In the genomic region with DNA sequence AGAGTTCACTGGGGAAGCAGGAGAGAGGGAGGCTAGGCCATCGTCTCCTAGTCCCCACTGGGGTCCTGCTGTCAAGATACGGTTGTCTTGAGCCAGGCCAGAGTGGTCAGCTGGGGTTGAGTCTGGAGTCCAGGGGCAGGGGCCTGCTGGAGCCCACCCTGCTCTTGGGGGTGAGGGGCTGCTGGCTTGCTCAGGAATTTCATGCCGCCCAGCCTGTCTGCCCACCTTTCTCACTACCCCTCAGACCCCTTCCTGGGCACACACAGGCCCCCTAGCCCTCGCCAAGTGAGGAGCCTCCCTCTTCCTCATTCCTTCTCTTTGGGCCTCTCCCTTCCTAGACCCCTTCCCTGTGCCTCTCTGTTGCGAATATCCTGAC, we compare ENCODE assay signal across 7 cellular contexts. TPM values are rescaled to one million over a fixed set of nuclear protein-coding genes. Genes with fewer than 3 reads are reported as not detected.
DNase-seq lines count a peak whose midpoint lies in the region; ATAC-seq and TF ChIP-seq lines count a peak whose summit lies in the region.

No MANE protein-coding gene starts in this region.

- TF ChIP-seq RAD21 in HCT116 (IDR thresholded peaks at IDR 0.05; ENCODE audit: low read depth): no peak

- H3K36me3 ChIP-seq in HCT116 (ENCODE audit: control insufficient read depth in 1 of 2, insufficient read depth in 2 of 2, low read length in 2 of 2): peaks cover 0 to 32% of the 10 kb centered on the region in 2 experiments; a peak in 2 of 4 replicates
- H3K36me3 ChIP-seq in smooth muscle cell (ENCODE audit: low read depth): no peaks in the 10 kb centered on the region

- H3K27ac Mint-ChIP-seq in WTC11: peak overlapping the region; percentile 41; the same call in 1 of the 2 replicates

- H3K4me1 ChIP-seq in HCT116 (ENCODE audit: control insufficient read depth in 1 of 2, insufficient read depth in 2 of 2, low read length in 2 of 2) (peaks cover 44 to 73% of the 10 kb centered on the region in 2 experiments), smooth muscle cell (ENCODE audit: low read depth) (peaks cover 31% of the 10 kb centered on the region)

- peak overlapping the region; percentile 98 to 100 for H3K4me3 ChIP-seq in HCT116 (replicated peaks in 1 of 2; ENCODE audit: low read depth in 1 of 2, low read length in 2 of 2)
- peak overlapping the region; percentile 90 for H3K4me3 ChIP-seq in fibroblast of villous mesenchyme (ENCODE audit: low read depth, low read length)
- H3K4me3 ChIP-seq in smooth muscle cell: peak overlapping the region; percentile 94

- H3K4me2 ChIP-seq in HCT116 (ENCODE audit: low read length): peak overlapping the region; percentile 97
- peak overlapping the region; percentile 88 for H3K4me2 ChIP-seq in smooth muscle cell

- no peaks in the 10 kb centered on the region for H3K9me2 ChIP-seq in HCT116 (ENCODE audit: insufficient read depth)

- H4K20me1 ChIP-seq in HCT116 (ENCODE audit: insufficient read depth) (no peaks in the 10 kb centered on the region), smooth muscle cell (ENCODE audit: low read depth) (peaks cover 88% of the 10 kb centered on the region)

- RAD21 ChIA-PET in HCT116 (lab: Charles Lee; ENCODE audit: low non-redundant PET in 1 of 2, low total read pairs in 2 of 2, uncharacterized antibody in 2 of 2, unreplicated experiment in 2 of 2): no interaction called here

- 73% methylated on average over 5 of the region's 5 CpGs for WGBS in smooth muscle cell (ENCODE audit: low lambda C conversion rate)

- peaks cover 35% of the 10 kb centered on the region for H3K4me1 Mint-ChIP-seq in WTC11

- intact Hi-C loops in HCT116 (cut with micrococcal nuclease): loop anchor here (5.0 kb wide), 1 partner anchor 865 kb away; a partner anchor contains a TSS

- H3F3A ChIP-seq in smooth muscle cell (ENCODE audit: low read depth): peaks cover 5% of the 10 kb centered on the region

- H3K27me3 ChIP-seq in HCT116 (ENCODE audit: insufficient read depth, low read length): no peaks in the 10 kb centered on the region
- H3K27me3 ChIP-seq in smooth muscle cell (ENCODE audit: low read depth): no peaks in the 10 kb centered on the region

- no peaks in the 10 kb centered on the region for H3K9me3 Mint-ChIP-seq in WTC11

- H3K4me3 Mint-ChIP-seq in WTC11: peak overlapping the region; percentile 99

- H3K36me3 Mint-ChIP-seq in WTC11: peaks cover 29% of the 10 kb centered on the region

- no peak for ATAC-seq in HCT116
- ATAC-seq in WTC11: no peak
- ATAC-seq in GM18511 (IDR thresholded peaks at IDR 0.05; ENCODE audit: unreplicated experiment): no peak

- H3K9ac ChIP-seq in HCT116 (ENCODE audit: low read length): peak overlapping the region; percentile 98
- no peak overlapping the region for H3K9ac ChIP-seq in smooth muscle cell (ENCODE audit: low read depth)

- CTCF ChIA-PET in HCT116 (lab: Charles Lee) (no interaction called here), WTC11 (lab: Charles Lee) (interaction anchor here (1.3 kb wide), 1 partner anchor 38 kb away, joined by 4 read pairs; no protein-coding TSS in a partner anchor)

- TF ChIP-seq CTCF in HCT116 (IDR thresholded peaks at IDR 0.05 in 2 of 3, conservative IDR thresholded peaks at IDR 0.05 in 1 of 3; ENCODE audit: borderline replicate concordance in 1 of 3, insufficient read depth in 1 of 3, low read depth in 2 of 3, low read length in 2 of 3) (no peak), WTC11 (IDR thresholded peaks at IDR 0.05) (no peak), fibroblast of villous mesenchyme (IDR thresholded peaks at IDR 0.05; ENCODE audit: insufficient read depth, low read depth, low read length) (no peak), smooth muscle cell (IDR thresholded peaks at IDR 0.05; ENCODE audit: borderline replicate concordance, insufficient read depth, poor library complexity, severe bottlenecking) (no peak)

- no TSS peak for BruUV-seq in HCT116 (replicated peaks; lab: Mats Ljungman, UMichigan)

- H3K79me2 ChIP-seq in HCT116 (ENCODE audit: insufficient read depth, low read length) (peaks cover 92% of the 10 kb centered on the region), smooth muscle cell (ENCODE audit: low read depth) (peaks cover 91% of the 10 kb centered on the region)

- no peaks in the 10 kb centered on the region for H3K9me3 ChIP-seq in HCT116 (ENCODE audit: control insufficient read depth in 1 of 2, insufficient read depth in 1 of 2, low read depth in 1 of 2, low read length in 2 of 2)
- no peaks in the 10 kb centered on the region for H3K9me3 ChIP-seq in smooth muscle cell (replicated peaks; ENCODE audit: low read depth)

- peak overlapping the region; percentile 80 for H3K27ac ChIP-seq in HCT116 (ENCODE audit: low read depth, low read length)
- no peak overlapping the region for H3K27ac ChIP-seq in smooth muscle cell (ENCODE audit: low read depth)

- DNase-seq in HCT116 (ENCODE audit: low read depth, low spot score): no peak
- DNase-seq in WTC11 (ENCODE audit: low spot score): no peak
- no peak for DNase-seq in fibroblast of villous mesenchyme (ENCODE audit: low read depth)
- no peak for DNase-seq in smooth muscle cell (lab: John Stamatoyannopoulos, UW; ENCODE audit: unreplicated experiment)
- no peak for DNase-seq in DMS 273 (lab: John Stamatoyannopoulos, UW; ENCODE audit: unreplicated experiment)
- DNase-seq in retina: no peak

- H2AFZ ChIP-seq in HCT116 (ENCODE audit: low read depth, low read length, poor library complexity, severe bottlenecking) (no peak overlapping the region), smooth muscle cell (ENCODE audit: low read depth) (no peak overlapping the region)

- no peak for TF ChIP-seq POLR2A in HCT116 (IDR thresholded peaks at IDR 0.05; ENCODE audit: borderline replicate concordance, extremely low read depth, insufficient read depth, insufficient read length)

- H3K27me3 Mint-ChIP-seq in WTC11 (ENCODE audit: low read depth): no peaks in the 10 kb centered on the region; the same call in 1 of the 2 replicates

- POLR2A ChIA-PET in HCT116 (lab: Charles Lee): no interaction called here
- POLR2A ChIA-PET in WTC11 (lab: Charles Lee): no interaction called here

TF ChIP-seq in HCT116, 20 proteins besides CTCF, POLR2A, EP300 and RAD21:
- no peak for TF ChIP-seq CEBPB (IDR thresholded peaks at IDR 0.05; ENCODE audit: low read depth)
- TF ChIP-seq SRF (IDR thresholded peaks at IDR 0.05; ENCODE audit: low read depth): no peak
- no peak for TF ChIP-seq ZFX (IDR thresholded peaks at IDR 0.05)

TF ChIP-seq in WTC11, 78 proteins besides CTCF, POLR2A, EP300 and RAD21 (continues in another document):
- TF ChIP-seq FOXP1 (CRISPR knock-in tag; IDR thresholded peaks at IDR 0.05; ENCODE audit: borderline replicate concordance) (no peak), ETV6 (CRISPR knock-in tag; IDR thresholded peaks at IDR 0.05) (no peak), ATF1 (CRISPR knock-in tag; IDR thresholded peaks at IDR 0.05) (no peak), SMAD4 (CRISPR knock-in tag; IDR thresholded peaks at IDR 0.05) (no peak)
- TF ChIP-seq, protein P1, sequence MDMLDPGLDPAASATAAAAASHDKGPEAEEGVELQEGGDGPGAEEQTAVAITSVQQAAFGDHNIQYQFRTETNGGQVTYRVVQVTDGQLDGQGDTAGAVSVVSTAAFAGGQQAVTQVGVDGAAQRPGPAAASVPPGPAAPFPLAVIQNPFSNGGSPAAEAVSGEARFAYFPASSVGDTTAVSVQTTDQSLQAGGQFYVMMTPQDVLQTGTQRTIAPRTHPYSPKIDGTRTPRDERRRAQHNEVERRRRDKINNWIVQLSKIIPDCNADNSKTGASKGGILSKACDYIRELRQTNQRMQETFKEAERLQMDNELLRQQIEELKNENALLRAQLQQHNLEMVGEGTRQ (CRISPR knock-in tag; IDR thresholded peaks at IDR 0.05): no peak
- TF ChIP-seq, protein P2, sequence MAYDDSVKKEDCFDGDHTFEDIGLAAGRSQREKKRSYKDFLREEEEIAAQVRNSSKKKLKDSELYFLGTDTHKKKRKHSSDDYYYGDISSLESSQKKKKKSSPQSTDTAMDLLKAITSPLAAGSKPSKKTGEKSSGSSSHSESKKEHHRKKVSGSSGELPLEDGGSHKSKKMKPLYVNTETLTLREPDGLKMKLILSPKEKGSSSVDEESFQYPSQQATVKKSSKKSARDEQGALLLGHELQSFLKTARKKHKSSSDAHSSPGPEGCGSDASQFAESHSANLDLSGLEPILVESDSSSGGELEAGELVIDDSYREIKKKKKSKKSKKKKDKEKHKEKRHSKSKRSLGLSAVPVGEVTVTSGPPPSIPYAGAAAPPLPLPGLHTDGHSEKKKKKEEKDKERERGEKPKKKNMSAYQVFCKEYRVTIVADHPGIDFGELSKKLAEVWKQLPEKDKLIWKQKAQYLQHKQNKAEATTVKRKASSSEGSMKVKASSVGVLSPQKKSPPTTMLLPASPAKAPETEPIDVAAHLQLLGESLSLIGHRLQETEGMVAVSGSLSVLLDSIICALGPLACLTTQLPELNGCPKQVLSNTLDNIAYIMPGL (CRISPR knock-in tag; IDR thresholded peaks at IDR 0.05): no peak

RNA-seq across cellular contexts. Expression of a gene that starts 1.3 kb away (rescaled TPM):
- 160 TPM for total RNA-seq in HCT116 (2021; ENCODE audit: unreplicated experiment)
- 125 and 134 TPM in 2 replicates for polyA plus RNA-seq in HCT116 (2012)
- 148 to 159 TPM (median 152 TPM) in 3 replicates for total RNA-seq in WTC11 (2021)
- total RNA-seq in fibroblast of villous mesenchyme: 52.2 and 62.6 TPM in 2 replicates
- 52.6 and 59.9 TPM in 2 replicates for total RNA-seq in smooth muscle cell
- 27.5 and 28.0 TPM in 2 replicates for polyA plus RNA-seq in smooth muscle cell

RNA-seq across cellular contexts. Expression of a gene that starts 8.4 kb away (rescaled TPM):
- 44.9 TPM for total RNA-seq in HCT116 (2021; ENCODE audit: unreplicated experiment)
- polyA plus RNA-seq in HCT116 (2012): 43.9 and 46.7 TPM in 2 replicates
- total RNA-seq in WTC11 (2021): 6.2 to 7.3 TPM (median 6.9 TPM) in 3 replicates
- total RNA-seq in fibroblast of villous mesenchyme: 0.97 and 1.3 TPM in 2 replicates
- total RNA-seq in smooth muscle cell: not detected in 2 replicates
- 1.3 and 3.4 TPM in 2 replicates for polyA plus RNA-seq in smooth muscle cell

RNA-seq across cellular contexts. Expression of a gene that starts 21.1 kb away (rescaled TPM):
- 137 TPM for total RNA-seq in HCT116 (2021; ENCODE audit: unreplicated experiment)
- polyA plus RNA-seq in HCT116 (2012): 109 and 142 TPM in 2 replicates
- 96.8 to 102 TPM (median 98.9 TPM) in 3 replicates for total RNA-seq in WTC11 (2021)
- 139 and 191 TPM in 2 replicates for total RNA-seq in fibroblast of villous mesenchyme
- total RNA-seq in smooth muscle cell: 68.2 and 70.1 TPM in 2 replicates
- polyA plus RNA-seq in smooth muscle cell: 47.9 and 71.3 TPM in 2 replicates

RNA-seq across cellular contexts. Expression of a gene that starts 39.6 kb away (rescaled TPM):
- total RNA-seq in HCT116 (2021; ENCODE audit: unreplicated experiment): 5.9 TPM
- polyA plus RNA-seq in HCT116 (2012): 2.3 and 3.2 TPM in 2 replicates
- 9.4 to 15.7 TPM (median 11.3 TPM) in 3 replicates for total RNA-seq in WTC11 (2021)
- under 0.01 and 0.86 TPM in 2 replicates for total RNA-seq in fibroblast of villous mesenchyme
- 0.45 TPM in 2 replicates for total RNA-seq in smooth muscle cell
- polyA plus RNA-seq in smooth muscle cell: 0.09 and 0.77 TPM in 2 replicates

RNA-seq across cellular contexts. Expression of a gene that starts 48.4 kb away (rescaled TPM):
- total RNA-seq in HCT116 (2021; ENCODE audit: unreplicated experiment): 58.7 TPM
- polyA plus RNA-seq in HCT116 (2012): 90.9 and 100 TPM in 2 replicates
- total RNA-seq in WTC11 (2021): 71.6 to 76.1 TPM (median 75.9 TPM) in 3 replicates
- 18.4 and 24.2 TPM in 2 replicates for total RNA-seq in fibroblast of villous mesenchyme
- total RNA-seq in smooth muscle cell: 37.2 and 38.1 TPM in 2 replicates
- 61.8 and 67.0 TPM in 2 replicates for polyA plus RNA-seq in smooth muscle cell
